8 cellular contexts compared by ENCODE assay signal in the genomic region with DNA sequence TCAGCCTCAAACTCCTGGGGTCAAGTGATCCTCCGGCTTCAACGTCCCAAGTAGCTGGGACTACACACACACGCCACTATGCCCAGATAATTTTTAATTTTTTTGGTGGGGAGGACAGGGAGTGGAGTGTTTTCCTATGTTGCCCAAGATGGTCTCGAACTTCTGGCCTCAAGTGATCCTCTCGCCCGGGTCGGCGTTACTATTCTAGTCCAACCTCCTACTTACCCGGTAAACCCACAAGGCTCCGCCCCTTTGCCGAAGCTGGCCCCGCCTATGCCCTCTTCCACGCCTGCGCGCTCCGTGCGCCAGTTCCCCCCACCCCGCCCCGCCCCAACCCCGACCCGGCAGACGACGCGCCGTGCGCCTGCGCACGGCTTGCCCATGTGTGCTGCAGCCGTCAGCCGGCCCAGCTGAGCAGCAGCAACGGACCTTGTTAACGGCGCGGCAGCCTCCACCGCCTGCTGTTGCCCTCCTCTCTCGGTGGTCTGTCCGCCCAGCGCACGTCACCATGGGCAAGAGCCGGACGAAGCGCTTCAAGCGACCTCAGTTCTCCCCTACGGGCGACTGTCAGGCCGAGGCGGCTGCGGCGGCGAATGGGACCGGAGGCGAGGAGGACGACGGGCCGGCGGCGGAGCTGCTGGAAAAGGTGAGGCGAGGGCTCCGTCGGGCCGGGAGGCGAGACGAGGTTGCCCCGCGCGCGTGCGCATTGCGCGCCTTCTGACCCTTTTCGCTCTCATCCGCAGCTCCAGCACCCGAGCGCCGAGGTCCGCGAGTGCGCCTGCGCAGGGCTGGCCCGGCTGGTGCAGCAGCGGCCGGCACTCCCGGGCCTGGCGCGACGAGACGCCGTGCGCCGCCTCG. TPM values are rescaled to one million over a fixed set of nuclear protein-coding genes. Genes with fewer than 3 reads are reported as not detected.
DNase-seq lines count a peak whose midpoint lies in the region; ATAC-seq and TF ChIP-seq lines count a peak whose summit lies in the region.

A gene with protein sequence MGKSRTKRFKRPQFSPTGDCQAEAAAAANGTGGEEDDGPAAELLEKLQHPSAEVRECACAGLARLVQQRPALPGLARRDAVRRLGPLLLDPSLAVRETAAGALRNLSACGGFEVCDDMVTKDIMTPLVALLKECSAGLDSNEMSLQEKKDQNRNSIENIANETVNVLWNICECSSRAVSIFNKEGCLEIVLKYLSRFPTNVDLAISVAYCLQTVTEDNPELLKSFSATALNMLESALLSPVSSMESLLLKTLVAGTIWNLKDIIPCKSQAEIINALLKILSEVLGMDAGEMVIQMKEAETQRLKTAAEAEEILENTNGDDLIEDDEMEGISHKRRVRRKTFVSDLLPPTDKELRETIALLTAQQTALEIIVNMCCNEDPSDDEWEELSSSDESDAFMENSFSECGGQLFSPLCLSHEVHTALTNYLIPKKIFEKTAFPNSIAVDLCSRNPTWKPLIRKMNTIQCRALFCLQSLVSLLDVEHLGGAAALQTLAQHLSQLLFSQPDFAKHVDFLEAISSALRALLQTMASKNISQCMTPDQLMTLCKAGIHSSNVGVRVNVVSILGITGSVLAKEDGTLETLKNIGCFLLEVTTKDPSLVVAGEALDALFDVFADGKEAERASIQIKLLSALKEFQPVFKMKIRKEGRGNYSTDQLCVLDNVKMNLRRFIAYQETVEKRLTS (plus strand): TSS at position 347 of the 858 bp plus-strand sequence. CDS start 162 bp downstream, at position 509.

- H3K4me1 ChIP-seq in mucosa of rectum (ENCODE audit: control insufficient read depth in 2 of 2, insufficient read depth in 2 of 2, low read length in 2 of 2): peaks cover 10 to 13% of the 10 kb centered on the region in 2 donors

- peak within 1 kb of the TSS; percentile 74 to 81 for H3K9ac ChIP-seq in mucosa of rectum (ENCODE audit: low read depth in 1 of 2, low read length in 2 of 2)

- H3K4me1 Mint-ChIP-seq in IgD-negative memory B cell: peaks cover 17 to 25% (median 20%) of the 10 kb centered on the region in 3 donors

- H3K27me3 Mint-ChIP-seq in IgD-negative memory B cell: no peaks in the 10 kb centered on the region

- H3K27me3 ChIP-seq in mucosa of rectum (ENCODE audit: control insufficient read depth in 2 of 2, insufficient read depth in 2 of 2, low read length in 2 of 2): no peaks in the 10 kb centered on the region

- H3K9me3 ChIP-seq in mucosa of rectum (ENCODE audit: control insufficient read depth in 2 of 2, low read length in 2 of 2): no peaks in the 10 kb centered on the region

- H3K36me3 Mint-ChIP-seq in IgD-negative memory B cell: no peaks in the 10 kb centered on the region

- peak; percentile 44 for TF ChIP-seq POLR2A in erythroblast (IDR thresholded peaks at IDR 0.05; ENCODE audit: low read length)

- no peaks in the 10 kb centered on the region for H3K9me3 Mint-ChIP-seq in IgD-negative memory B cell

- peak within 1 kb of the TSS; percentile 86 to 97 for H3K27ac ChIP-seq in mucosa of rectum (ENCODE audit: low read depth in 2 of 2, low read length in 2 of 2)

- peak; percentile 79 for ATAC-seq in GM21529 (IDR thresholded peaks at IDR 0.05; ENCODE audit: unreplicated experiment)

- H3K36me3 ChIP-seq in mucosa of rectum (ENCODE audit: control insufficient read depth in 2 of 2, insufficient read depth in 2 of 2, low read length in 2 of 2): peaks cover 13 to 15% of the 10 kb centered on the region in 2 donors

- peak within 1 kb of the TSS; percentile 89 to 98 (median 92) for H3K4me3 Mint-ChIP-seq in IgD-negative memory B cell

- peak within 1 kb of the TSS; percentile 89 to 92 for H3K4me3 ChIP-seq in mucosa of rectum (ENCODE audit: low read length in 2 of 2)

- peak within 1 kb of the TSS; percentile 83 to 92 (median 89) for H3K27ac Mint-ChIP-seq in IgD-negative memory B cell

- DNase-seq in DMS 273 treated with DMSO at 0.1 percent for 48 hours (lab: John Stamatoyannopoulos, UW): peak; percentile 83
- peak; percentile 93 for DNase-seq in OCI-M1 (lab: John Stamatoyannopoulos, UW)
- DNase-seq in activated T-cell treated with anti-CD3 and anti-CD28 coated beads for 4 hours: peak; percentile 93
- DNase-seq in erythroblast (lab: John Stamatoyannopoulos, UW): peak; percentile 95 to 97
- peak; percentile 85 to 88 for DNase-seq in stimulated activated CD8-positive, alpha-beta memory T cell treated with anti-CD3 and anti-CD28 coated beads, Interleukin-4, amount 100 ng/mL, for 4 hours (ENCODE audit: low read depth in 2 of 2, low spot score in 1 of 2)

RNA-seq across cellular contexts. Expression of the gene that starts here (rescaled TPM):
- 6.9 TPM for polyA plus RNA-seq in IgD-negative memory B cell

Comparison
In these comparisons a context has a peak if more than half of its experiments do, and no peak if none do; other contexts are left out.
1. Peak in every context shown above with its lines: DNase-seq, ATAC-seq, H3K4me3 ChIP-seq and H3K27ac ChIP-seq.